In the genomic region with DNA sequence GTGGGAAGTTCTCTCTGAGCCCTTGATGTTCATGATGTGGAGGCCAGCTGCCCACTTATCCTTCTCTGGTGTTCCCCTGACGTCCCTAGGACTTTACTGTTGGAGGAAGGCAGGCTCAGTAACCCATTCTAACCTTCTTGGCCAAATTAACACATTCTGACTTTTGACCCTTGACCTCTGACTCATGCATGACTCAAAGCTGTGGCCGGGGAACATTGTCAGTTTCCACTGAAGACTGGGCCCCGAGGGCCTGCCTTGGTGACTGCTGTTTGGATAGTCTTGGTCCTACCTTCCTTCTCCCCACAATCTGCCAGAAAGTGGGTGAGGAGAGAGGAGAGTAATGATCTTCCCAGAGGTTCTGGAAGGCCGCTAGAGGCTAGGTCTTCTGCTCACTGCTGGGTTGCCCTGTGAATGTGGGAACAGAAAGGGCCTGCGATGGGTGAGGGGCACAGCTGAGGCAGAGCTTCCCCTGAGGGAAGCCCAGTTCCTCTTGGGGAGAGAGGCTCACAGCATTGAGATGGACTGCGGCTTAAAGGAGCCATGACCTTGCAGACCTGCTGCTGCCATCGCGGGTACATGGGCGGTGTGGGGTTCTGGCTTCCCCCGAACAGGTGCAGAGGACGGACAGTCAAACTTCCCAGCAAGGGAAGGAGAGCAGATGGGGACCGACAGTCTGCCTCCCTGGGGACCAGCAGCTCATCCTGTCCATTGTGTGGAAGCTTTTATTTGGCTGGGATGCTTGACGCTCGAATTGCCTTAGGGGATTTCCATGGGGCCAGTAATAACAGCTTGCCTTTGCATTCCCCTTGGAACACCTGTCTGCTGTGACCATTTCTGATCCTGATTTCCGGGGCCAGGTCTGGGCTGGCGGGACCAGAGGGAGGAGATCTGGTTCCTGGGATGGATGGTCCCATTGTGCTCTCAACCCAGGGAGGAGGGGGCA, we compare ENCODE assay signal across 10 cellular contexts. TPM values are rescaled to one million over a fixed set of nuclear protein-coding genes. Genes with fewer than 3 reads are reported as not detected.
DNase-seq lines count a peak whose midpoint lies in the region; ATAC-seq and TF ChIP-seq lines count a peak whose summit lies in the region.
"Had no signal": no experiment of that assay in that cellular context is flagged by ENCODE, and none has a peak within 500 bp of the region (broad histone marks: within the 10 kb centered on the region; RNA-seq: fewer than 3 reads in every experiment).

No MANE protein-coding gene starts in this region.

- H3K36me3 Mint-ChIP-seq in MCF 10A (ENCODE audit: insufficient read depth, unreplicated experiment) = no peaks in the 10 kb centered on the region
- no peaks in the 10 kb centered on the region for H3K36me3 Mint-ChIP-seq in stimulated activated memory B cell treated with anti-CD40 and anti-IgM and Interleukin-4, amounts not matched to agents 10 μg/mL and 1 μg/mL and 100 μg/mL, for 72 hours
- H3K36me3 Mint-ChIP-seq: brain had no signal

- no peaks in the 10 kb centered on the region for H3K27me3 ChIP-seq in breast epithelium

- H3K9me3 Mint-ChIP-seq in MCF 10A (ENCODE audit: unreplicated experiment) = no peaks in the 10 kb centered on the region
- H3K9me3 Mint-ChIP-seq in stimulated activated memory B cell treated with anti-CD40 and anti-IgM and Interleukin-4, amounts not matched to agents 10 μg/mL and 1 μg/mL and 100 μg/mL, for 72 hours = no peaks in the 10 kb centered on the region

- CTCF ChIA-PET in MCF 10A (lab: Yijun Ruan, JAX) = interaction anchor here (0.9 kb wide), 1 partner anchor 17 kb away, joined by 3 read pairs; no protein-coding TSS in a partner anchor

- H3K4me1 ChIP-seq in breast epithelium = no peaks in the 10 kb centered on the region

- TF ChIP-seq POLR2A in breast epithelium (IDR thresholded peaks at IDR 0.05) = no peak

- no peak overlapping the region for H3K4me3 ChIP-seq in breast epithelium
- H3K4me3 ChIP-seq in cardiac fibroblast (replicated peaks in 1 of 2; ENCODE audit: low read depth in 2 of 2, low read length in 2 of 2) = no peak overlapping the region

- no peak for TF ChIP-seq CTCF in MCF 10A (IDR thresholded peaks at IDR 0.05; ENCODE audit: unreplicated experiment)
- TF ChIP-seq CTCF in breast epithelium (IDR thresholded peaks at IDR 0.05) = no peak
- TF ChIP-seq CTCF in cardiac fibroblast (IDR thresholded peaks at IDR 0.05; ENCODE audit: low read depth, low read length) = no peak

- peak; percentile 58 for DNase-seq in MCF 10A (ENCODE audit: unreplicated experiment)
- no peak for DNase-seq in breast epithelium (ENCODE audit: low spot score in 2 of 2)
- DNase-seq in NCI-H526 (lab: John Stamatoyannopoulos, UW) = peak; percentile 85 to 88
- peak; percentile 69 to 75 for DNase-seq in cardiac fibroblast (ENCODE audit: low read depth in 2 of 2)
- no peak for DNase-seq in NCI-H1048 (lab: John Stamatoyannopoulos, UW)
- DNase-seq in ureter (ENCODE audit: low spot score) = no peak

- no peaks in the 10 kb centered on the region for H3K27me3 Mint-ChIP-seq in MCF 10A (ENCODE audit: insufficient read depth, unreplicated experiment)
- peaks cover 9% of the 10 kb centered on the region for H3K27me3 Mint-ChIP-seq in stimulated activated memory B cell treated with anti-CD40 and anti-IgM and Interleukin-4, amounts not matched to agents 10 μg/mL and 1 μg/mL and 100 μg/mL, for 72 hours

- BruUV-seq in MCF 10A (replicated peaks; lab: Mats Ljungman, UMichigan) = no TSS peak

- peak; percentile 35 for ATAC-seq in stimulated activated memory B cell treated with anti-CD40 and anti-IgM and Interleukin-4, amounts not matched to agents 10 μg/mL and 1 μg/mL and 100 μg/mL, for 72 hours
- no peak for ATAC-seq in GM21423 (IDR thresholded peaks at IDR 0.05; ENCODE audit: unreplicated experiment)

- POLR2A ChIA-PET in MCF 10A (lab: Yijun Ruan, JAX) = interaction anchor here (0.6 kb wide), 1 partner anchor 100 kb away, joined by 3 read pairs; no protein-coding TSS in a partner anchor

- intact Hi-C loops in MCF 10A (cut with micrococcal nuclease) = no loop called here
- intact Hi-C loops in breast epithelium (cut with DNase I; ENCODE audit: low total_unique reads) = no loop called here

- no peaks in the 10 kb centered on the region for H3K36me3 ChIP-seq in breast epithelium

- no peak overlapping the region for H3K4me3 Mint-ChIP-seq in MCF 10A (ENCODE audit: unreplicated experiment)
- no peak overlapping the region for H3K4me3 Mint-ChIP-seq in stimulated activated memory B cell treated with anti-CD40 and anti-IgM and Interleukin-4, amounts not matched to agents 10 μg/mL and 1 μg/mL and 100 μg/mL, for 72 hours
- H3K4me3 Mint-ChIP-seq: brain had no signal

- no peak overlapping the region for H3K27ac Mint-ChIP-seq in MCF 10A (ENCODE audit: low read depth, unreplicated experiment)
- H3K27ac Mint-ChIP-seq in stimulated activated memory B cell treated with anti-CD40 and anti-IgM and Interleukin-4, amounts not matched to agents 10 μg/mL and 1 μg/mL and 100 μg/mL, for 72 hours = peak overlapping the region; percentile 18

- H3K9me3 ChIP-seq in breast epithelium = no peaks in the 10 kb centered on the region

- H3K27ac ChIP-seq in breast epithelium = no peak overlapping the region
- H3K27ac ChIP-seq: KMS-11 had no signal

- H3K4me1 Mint-ChIP-seq in MCF 10A (ENCODE audit: insufficient read depth, unreplicated experiment) = peaks cover 6% of the 10 kb centered on the region
- peaks cover 20% of the 10 kb centered on the region for H3K4me1 Mint-ChIP-seq in stimulated activated memory B cell treated with anti-CD40 and anti-IgM and Interleukin-4, amounts not matched to agents 10 μg/mL and 1 μg/mL and 100 μg/mL, for 72 hours

RNA-seq across cellular contexts. Expression of gene ADAMTS14, which starts 43.8 kb away (rescaled TPM):
- 0.25 TPM in 1 of 2 replicates, not detected in the other for total RNA-seq in MCF 10A (2022)
- under 1 TPM; under 0.01 to 0.15 (median under 0.01) TPM for total RNA-seq in breast epithelium
- total RNA-seq in ureter = 2.1 TPM

Comparison
In these comparisons a context has a peak if more than half of its experiments do, and no peak if none do; other contexts are left out.
1. DNase-seq: peak in MCF 10A (single experiment), NCI-H526 (2 of 2) and cardiac fibroblast (2 of 2); none in breast epithelium (0 of 2), NCI-H1048 (single experiment) and ureter (single experiment).